ENCODE assay signal across 12 cellular contexts in genomic region chr11:105610796-105611361, GRCh38. TPM values are rescaled to one million over a fixed set of nuclear protein-coding genes. Genes with fewer than 3 reads are reported as not detected.
A peak's percentile ranks its signal among the peaks of the same experiment; 100 is the strongest.
DNase-seq lines count a peak whose midpoint lies in the region; ATAC-seq and TF ChIP-seq lines count a peak whose summit lies in the region.
"Had no signal": no experiment of that assay in that cellular context is flagged by ENCODE, and none has a peak within 500 bp of the region (broad histone marks: within the 10 kb centered on the region; RNA-seq: fewer than 3 reads in every experiment).

No MANE protein-coding gene starts in this region.

- no peak for TF ChIP-seq POLR2A in adrenal gland (IDR thresholded peaks at IDR 0.05)

- H3K36me3 ChIP-seq in ACC112 (ENCODE audit: insufficient read depth, low read length) (no peaks in the 10 kb centered on the region), MG63 (no peaks in the 10 kb centered on the region), ectodermal cell (ENCODE audit: control insufficient read depth, insufficient read depth, low read length) (no peaks in the 10 kb centered on the region), adrenal gland (replicated peaks in 1 of 2) (no peaks in the 10 kb centered on the region)

- intact Hi-C loops in activated CD4-positive, alpha-beta T cell treated with anti-CD3 and anti-CD28 coated beads, Interleukin-2, amount 10 ng/mL, durations not matched to agents 24 days and 14 days (cut with micrococcal nuclease): no loop called here
- intact Hi-C loops in adrenal gland (cut with DNase I): no loop called here

- TF ChIP-seq CTCF in adrenal gland (IDR thresholded peaks at IDR 0.05): no peak

- H3K9me3 Mint-ChIP-seq in naive thymus-derived CD8-positive, alpha-beta T cell: peaks cover 0 to 4% (median 0%) of the 10 kb centered on the region in 9 donors
- H3K9me3 Mint-ChIP-seq in immature natural killer cell: peaks cover 2 to 24% (median 3%) of the 10 kb centered on the region in 6 donors
- H3K9me3 Mint-ChIP-seq in activated CD4-positive, alpha-beta T cell treated with anti-CD3 and anti-CD28 coated beads, Interleukin-2, amount 10 ng/mL, durations not matched to agents 24 days and 14 days: no peaks in the 10 kb centered on the region

- POLR2A ChIA-PET in naive thymus-derived CD8-positive, alpha-beta T cell (lab: Charles Lee): interaction anchor here (0.7 kb wide), 1 partner anchor 160 kb away, joined by 5 read pairs; no protein-coding TSS in a partner anchor

- no peaks in the 10 kb centered on the region for H3K36me3 Mint-ChIP-seq in naive thymus-derived CD8-positive, alpha-beta T cell
- H3K36me3 Mint-ChIP-seq in immature natural killer cell: peaks cover 0 to 7% (median 0%) of the 10 kb centered on the region in 3 donors
- H3K36me3 Mint-ChIP-seq in activated CD4-positive, alpha-beta T cell treated with anti-CD3 and anti-CD28 coated beads, Interleukin-2, amount 10 ng/mL, durations not matched to agents 24 days and 14 days (ENCODE audit: low read depth): no peaks in the 10 kb centered on the region
- H3K36me3 Mint-ChIP-seq: IgD-negative memory B cell had no signal

- H3K79me2 ChIP-seq in ACC112 (ENCODE audit: control insufficient read depth, insufficient read depth, low read length, unreplicated experiment): no peaks in the 10 kb centered on the region

- peaks cover 5 to 23% (median 18%) of the 10 kb centered on the region in 4 donors for H3K4me1 Mint-ChIP-seq in naive thymus-derived CD8-positive, alpha-beta T cell
- H3K4me1 Mint-ChIP-seq in immature natural killer cell: no peaks in the 10 kb centered on the region
- peaks cover 2% of the 10 kb centered on the region for H3K4me1 Mint-ChIP-seq in activated CD4-positive, alpha-beta T cell treated with anti-CD3 and anti-CD28 coated beads, Interleukin-2, amount 10 ng/mL, durations not matched to agents 24 days and 14 days

- peaks cover 38% of the 10 kb centered on the region for H3K27me3 ChIP-seq in ACC112 (ENCODE audit: insufficient read depth, low read length)
- H3K27me3 ChIP-seq in MG63: peaks cover 41% of the 10 kb centered on the region
- peaks cover 37% of the 10 kb centered on the region for H3K27me3 ChIP-seq in ectodermal cell (ENCODE audit: control insufficient read depth, insufficient read depth, low read length, poor library complexity, severe bottlenecking)
- no peaks in the 10 kb centered on the region for H3K27me3 ChIP-seq in adrenal gland

- H3K27ac Mint-ChIP-seq in naive thymus-derived CD8-positive, alpha-beta T cell: no peak overlapping the region
- no peak overlapping the region for H3K27ac Mint-ChIP-seq in immature natural killer cell
- H3K27ac Mint-ChIP-seq in activated CD4-positive, alpha-beta T cell treated with anti-CD3 and anti-CD28 coated beads, Interleukin-2, amount 10 ng/mL, durations not matched to agents 24 days and 14 days: no peak overlapping the region
- H3K27ac Mint-ChIP-seq: IgD-negative memory B cell had no signal

- H3K4me1 ChIP-seq in ACC112 (ENCODE audit: control insufficient read depth, insufficient read depth, low read length, unreplicated experiment): peaks cover 11% of the 10 kb centered on the region
- H3K4me1 ChIP-seq in ectodermal cell (ENCODE audit: control insufficient read depth, insufficient read depth, low read length): peaks cover 2% of the 10 kb centered on the region
- H3K4me1 ChIP-seq in adrenal gland (replicated peaks in 1 of 2): peaks cover 0 to 8% of the 10 kb centered on the region in 2 donors

- peak overlapping the region; percentile 80 for H3K4me3 ChIP-seq in ACC112 (ENCODE audit: low read depth, low read length)
- peak overlapping the region; percentile 28 for H3K4me3 ChIP-seq in MG63
- peak overlapping the region; percentile 53 for H3K4me3 ChIP-seq in ectodermal cell (ENCODE audit: insufficient read depth, low read depth, low read length)
- peak overlapping the region in 1 of 4 donors; percentile 34 for H3K4me3 ChIP-seq in adrenal gland

- no peaks in the 10 kb centered on the region for H3K9me3 ChIP-seq in MG63
- H3K9me3 ChIP-seq in ectodermal cell (ENCODE audit: control insufficient read depth, low read length): no peaks in the 10 kb centered on the region
- H3K9me3 ChIP-seq in adrenal gland (replicated peaks in 1 of 3): no peaks in the 10 kb centered on the region

- no peak for ATAC-seq in naive thymus-derived CD8-positive, alpha-beta T cell
- ATAC-seq in HG03354 (IDR thresholded peaks at IDR 0.05; ENCODE audit: poor library complexity, severe bottlenecking, unreplicated experiment): no peak

- DNase-seq in MG63: no peak
- DNase-seq in naive thymus-derived CD8-positive, alpha-beta T cell: no peak
- no peak for DNase-seq in immature natural killer cell
- DNase-seq in activated CD4-positive, alpha-beta T cell treated with anti-CD3 and anti-CD28 coated beads, Interleukin-2, amount 10 ng/mL, durations not matched to agents 24 days and 14 days: no peak
- DNase-seq in adrenal gland: no peak
- DNase-seq: activated CD8-positive, alpha-beta memory T cell treated with anti-CD3 and anti-CD28 coated beads, Interleukin-2, amount 50 U/mL, for 4 hours had no signal

- H3K27ac ChIP-seq in ACC112 (ENCODE audit: low read depth, low read length) (no peak overlapping the region), ectodermal cell (ENCODE audit: insufficient read depth, low read depth, low read length, poor library complexity, severe bottlenecking) (no peak overlapping the region), adrenal gland (peak overlapping the region in 1 of 5 donors; percentile 23)

- WGBS in ectodermal cell, 2 experiments: 0 to 2% methylated on average over 13 of the region's 15 CpGs
- WGBS in adrenal gland, 4 donors: 1 to 6% (median 3%) methylated on average over 15 of the region's 15 CpGs

- H2AFZ ChIP-seq in ACC112 (ENCODE audit: low read length, unreplicated experiment): peak overlapping the region; percentile 59

- peaks cover 13 to 59% (median 33%) of the 10 kb centered on the region in 5 donors for H3K27me3 Mint-ChIP-seq in naive thymus-derived CD8-positive, alpha-beta T cell
- H3K27me3 Mint-ChIP-seq in immature natural killer cell (ENCODE audit: low read depth in 3 of 3): peaks cover 5 to 14% (median 12%) of the 10 kb centered on the region in 3 donors
- H3K27me3 Mint-ChIP-seq in activated CD4-positive, alpha-beta T cell treated with anti-CD3 and anti-CD28 coated beads, Interleukin-2, amount 10 ng/mL, durations not matched to agents 24 days and 14 days: peaks cover 41% of the 10 kb centered on the region

- peak overlapping the region in 9 of 10 donors; percentile 8 to 54 (median 44) for H3K4me3 Mint-ChIP-seq in naive thymus-derived CD8-positive, alpha-beta T cell
- H3K4me3 Mint-ChIP-seq in immature natural killer cell: no peak overlapping the region
- H3K4me3 Mint-ChIP-seq in activated CD4-positive, alpha-beta T cell treated with anti-CD3 and anti-CD28 coated beads, Interleukin-2, amount 10 ng/mL, durations not matched to agents 24 days and 14 days: no peak overlapping the region

RNA-seq across cellular contexts. Expression of gene GRIA4, which starts 1.0 kb away (rescaled TPM):
- total RNA-seq in MG63 (2014; rRNA removed; shearing (Covaris generic); ENCODE audit: low replicate concordance): not detected in 2 replicates
- 3.9 TPM for polyA plus RNA-seq in ectodermal cell (2013, experiment 1 of 4)
- polyA plus RNA-seq in ectodermal cell (2013, experiment 2 of 4): 2.8 TPM
- 2.7 TPM for polyA plus RNA-seq in ectodermal cell (2013, experiment 3 of 4)
- 2.6 TPM for polyA plus RNA-seq in ectodermal cell (2013, experiment 4 of 4)
- not detected for total RNA-seq in naive thymus-derived CD8-positive, alpha-beta T cell
- polyA plus RNA-seq in naive thymus-derived CD8-positive, alpha-beta T cell: not detected
- polyA plus RNA-seq in immature natural killer cell (not detected), adrenal gland (1 to 10 TPM; 1.2 to 6.2 (median 5.5) TPM)
- not detected in 2 replicates for total RNA-seq in activated CD4-positive, alpha-beta T cell treated with anti-CD3 and anti-CD28 coated beads, Interleukin-2, amount 10 ng/mL, durations not matched to agents 24 days and 14 days
- total RNA-seq in adrenal gland: 1 to 10 TPM in 3 of 8 donors, under 1 TPM in 2, not detected in 3; 0.16 to 5.6 (median 1.9) TPM
- total RNA-seq: RPMI7951 had no signal
- polyA plus RNA-seq: IgD-negative memory B cell, lung had no signal

Comparison
In these comparisons a context has a peak if more than half of its experiments do, and no peak if none do; other contexts are left out.
1. H3K4me3 Mint-ChIP-seq: peak in naive thymus-derived CD8-positive, alpha-beta T cell (9 of 10); none in immature natural killer cell (0 of 5) and activated CD4-positive, alpha-beta T cell treated with anti-CD3 and anti-CD28 coated beads, Interleukin-2, amount 10 ng/mL, durations not matched to agents 24 days and 14 days (single experiment).